Comparison of ENCODE assay signal across 17 cellular contexts in genomic region chr11:11500744-11501487, GRCh38.
"Had no signal": no experiment of that assay in that cellular context is flagged by ENCODE, and none has a peak within 500 bp of the region (broad histone marks: within the 10 kb centered on the region; RNA-seq: fewer than 3 reads in every experiment).

No MANE protein-coding gene starts in this region.

- H3K4me3 Mint-ChIP-seq: activated T-helper 1 cell treated with anti-CD3 and anti-CD28 coated beads, Interleukin-12 subunit alpha, Interleukin-12 subunit beta, Interleukin-2, Interleukin-4 antibody, amounts not matched to agents 30 ng/mL and 10 ng/mL and 1 ng/mL, durations not matched to agents 14 hours and 24 hours and 36 hours; naive B cell; stimulated activated memory B cell treated with anti-CD40 and anti-IgM and Interleukin-4, amounts not matched to agents 10 μg/mL and 1 μg/mL and 100 μg/mL, for 72 hours had no signal

- DNase-seq: activated CD4-positive, alpha-beta T cell treated with anti-CD3 and anti-CD28 coated beads, Interleukin-2, amount 50 U/mL, for 1 hour; activated naive CD4-positive, alpha-beta T cell; aorta; dorsolateral prefrontal cortex; erythroblast; gastrocnemius medialis; heart left ventricle; islet precursor cell; left lung; naive B cell; retina; stimulated activated CD4-positive, alpha-beta T cell treated with anti-CD3 and anti-CD28 coated beads, Interleukin-2, amount 100 ng/mL, for 48 hours had no signal

- H3K27ac Mint-ChIP-seq: activated T-helper 1 cell treated with anti-CD3 and anti-CD28 coated beads, Interleukin-12 subunit alpha, Interleukin-12 subunit beta, Interleukin-2, Interleukin-4 antibody, amounts not matched to agents 30 ng/mL and 10 ng/mL and 1 ng/mL, durations not matched to agents 14 hours and 24 hours and 36 hours; naive B cell; stimulated activated memory B cell treated with anti-CD40 and anti-IgM and Interleukin-4, amounts not matched to agents 10 μg/mL and 1 μg/mL and 100 μg/mL, for 72 hours had no signal

- H3K36me3 ChIP-seq: gastrocnemius medialis, heart left ventricle, left lung, neutrophil, transverse colon had no signal

- H3K27me3 ChIP-seq: dorsolateral prefrontal cortex, gastrocnemius medialis, heart left ventricle, left lung, transverse colon had no signal

- H3K36me3 Mint-ChIP-seq: naive B cell; stimulated activated memory B cell treated with anti-CD40 and anti-IgM and Interleukin-4, amounts not matched to agents 10 μg/mL and 1 μg/mL and 100 μg/mL, for 72 hours had no signal

- H3K9me3 Mint-ChIP-seq: activated T-helper 1 cell treated with anti-CD3 and anti-CD28 coated beads, Interleukin-12 subunit alpha, Interleukin-12 subunit beta, Interleukin-2, Interleukin-4 antibody, amounts not matched to agents 30 ng/mL and 10 ng/mL and 1 ng/mL, durations not matched to agents 14 hours and 24 hours and 36 hours; stimulated activated memory B cell treated with anti-CD40 and anti-IgM and Interleukin-4, amounts not matched to agents 10 μg/mL and 1 μg/mL and 100 μg/mL, for 72 hours had no signal

- H3K27ac ChIP-seq: gastrocnemius medialis, left lung, neutrophil had no signal

- H3K4me3 ChIP-seq: dorsolateral prefrontal cortex, gastrocnemius medialis, heart left ventricle, left lung, transverse colon had no signal

- H3K9me3 ChIP-seq: gastrocnemius medialis, heart left ventricle, left lung, neutrophil, transverse colon had no signal

- H3K27me3 Mint-ChIP-seq: stimulated activated memory B cell treated with anti-CD40 and anti-IgM and Interleukin-4, amounts not matched to agents 10 μg/mL and 1 μg/mL and 100 μg/mL, for 72 hours had no signal

- ATAC-seq: activated CD4-positive, CD25-positive, alpha-beta regulatory T cell treated with anti-CD3 and anti-CD28 coated beads, Interleukin-2, amount 50 U/mL, for 24 hours; gastrocnemius medialis; stimulated activated memory B cell treated with anti-CD40 and anti-IgM and Interleukin-4, amounts not matched to agents 10 μg/mL and 1 μg/mL and 100 μg/mL, for 72 hours had no signal
